14 cellular contexts compared by ENCODE assay signal in genomic region chr3:36408146-36408545, GRCh38. TPM values are rescaled to one million over a fixed set of nuclear protein-coding genes. Genes with fewer than 3 reads are reported as not detected.
DNase-seq lines count a peak whose midpoint lies in the region; ATAC-seq, FAIRE-seq and TF ChIP-seq lines count a peak whose summit lies in the region.
"Had no signal": no experiment of that assay in that cellular context is flagged by ENCODE, and none has a peak within 500 bp of the region (broad histone marks: within the 10 kb centered on the region; RNA-seq: fewer than 3 reads in every experiment).

No MANE protein-coding gene starts in this region.

- no peaks in the 10 kb centered on the region for H3K79me2 ChIP-seq in PC-3 (ENCODE audit: low read length)

- H3K4me3 ChIP-seq in AG04450 (ENCODE audit: low read depth, low read length), result no peak overlapping the region
- no peak overlapping the region for H3K4me3 ChIP-seq in PC-3 (ENCODE audit: low read length)
- H3K4me3 ChIP-seq in fibroblast of mammary gland (ENCODE audit: control insufficient read depth, low read depth, low read length), result no peak overlapping the region
- H3K4me3 ChIP-seq in pancreas, result no peak overlapping the region
- H3K4me3 ChIP-seq: BLaER1, gastroesophageal sphincter, stomach had no signal

- 0 out of 2 replicates have a peak, but pooled peaks cover 3% of the 10 kb centered on the region for H3K9me2 ChIP-seq in PC-3 (replicated peaks; ENCODE audit: low read length)

- H3K27me3 ChIP-seq in AG04450 (ENCODE audit: control insufficient read depth, insufficient read depth, low read length) (no peaks in the 10 kb centered on the region), PC-3 (ENCODE audit: low read length) (no peaks in the 10 kb centered on the region), pancreas (no peaks in the 10 kb centered on the region)
- H3K27me3 ChIP-seq: BLaER1, gastroesophageal sphincter, stomach had no signal

- H2AFZ ChIP-seq in PC-3 (ENCODE audit: low read length), result no peak overlapping the region

- H3K36me3 ChIP-seq in PC-3 (ENCODE audit: low read depth, low read length), result no peaks in the 10 kb centered on the region
- no peaks in the 10 kb centered on the region for H3K36me3 ChIP-seq in pancreas
- H3K36me3 ChIP-seq: BLaER1, gastroesophageal sphincter, stomach had no signal

- peak; percentile 33 for TF ChIP-seq CTCF in AG04450 (IDR thresholded peaks at IDR 0.05; ENCODE audit: low read depth, low read length)
- TF ChIP-seq CTCF in GM13977 (IDR thresholded peaks at IDR 0.05; ENCODE audit: extremely low read depth, insufficient read depth, missing control alignments), result no peak
- TF ChIP-seq CTCF in PC-3 (conservative IDR thresholded peaks at IDR 0.05; ENCODE audit: low read depth, low read length), result peak; percentile 54
- peak; percentile 26 for TF ChIP-seq CTCF in fibroblast of mammary gland (conservative IDR thresholded peaks at IDR 0.05; ENCODE audit: control insufficient read depth, insufficient read depth, low read depth, low read length)
- no peak for TF ChIP-seq CTCF in pancreas (IDR thresholded peaks at IDR 0.05)

- no peak for TF ChIP-seq POLR2A in GM18505 (IDR thresholded peaks at IDR 0.05; ENCODE audit: borderline replicate concordance, extremely low read depth, insufficient read depth, insufficient read length)

- no TSS peak for BruUV-seq in PC-3 (replicated peaks; lab: Mats Ljungman, UMichigan)

- intact Hi-C loops in PC-3 (cut with micrococcal nuclease) (no loop called here), pancreas (cut with DNase I) (no loop called here)

- H3K4me1 ChIP-seq in PC-3 (ENCODE audit: insufficient read depth, low read length), result no peaks in the 10 kb centered on the region
- no peaks in the 10 kb centered on the region for H3K4me1 ChIP-seq in pancreas
- H3K4me1 ChIP-seq: BLaER1, gastroesophageal sphincter, stomach had no signal

- in situ Hi-C loops in GM13977 (cut with MboI; ENCODE audit: low pct_unique_long_range_greater_than_20kb, low sequenced_read_pairs, unreplicated experiment), result no loop called here

- no peaks in the 10 kb centered on the region for H3F3A ChIP-seq in PC-3 (ENCODE audit: low read length, unreplicated experiment)

- CTCF ChIA-PET in AG04450 (lab: Charles Lee), result no interaction called here
- CTCF ChIA-PET in PC-3 (lab: Charles Lee), result no interaction called here

- H3K4me2 ChIP-seq in PC-3 (ENCODE audit: low read length), result no peak overlapping the region
- H3K4me2 ChIP-seq: BLaER1 had no signal

- DNase-seq in AG04450 (ENCODE audit: low read depth, low spot score) (no peak), GM13977 (ENCODE audit: low spot score) (peak; percentile 8), PC-3 (no peak), fibroblast of mammary gland (ENCODE audit: low read depth) (peak; percentile 8), DMS153 (lab: John Stamatoyannopoulos, UW) (no peak), pancreas (no peak)
- DNase-seq: activated CD8-positive, alpha-beta memory T cell treated with anti-CD3 and anti-CD28 coated beads, Interleukin-2, amount 10 ng/mL, durations not matched to agents 7 days and 5 days; naive B cell; NCI-H2171; stomach had no signal

- POLR2A ChIA-PET in AG04450 (lab: Yijun Ruan, JAX) (no interaction called here), PC-3 (lab: Charles Lee; ENCODE audit: unreplicated experiment) (no interaction called here)

- no peak for FAIRE-seq in pancreas (lab: Jason Lieb, UNC)

- H3K9me3 ChIP-seq in AG04450 (ENCODE audit: control insufficient read depth, insufficient read depth, low read length) (no peaks in the 10 kb centered on the region), PC-3 (ENCODE audit: low read length) (no peaks in the 10 kb centered on the region), pancreas (no peaks in the 10 kb centered on the region)
- H3K9me3 ChIP-seq: BLaER1, gastroesophageal sphincter, stomach had no signal

- H3K9ac ChIP-seq in PC-3 (ENCODE audit: low read length), result no peak overlapping the region
- H3K9ac ChIP-seq: BLaER1 had no signal

- H4K20me1 ChIP-seq in PC-3 (ENCODE audit: low read length), result no peaks in the 10 kb centered on the region
- H4K20me1 ChIP-seq: BLaER1 had no signal

- H3K27ac ChIP-seq in AG04450 (ENCODE audit: low read depth, low read length) (no peak overlapping the region), PC-3 (ENCODE audit: low read length) (no peak overlapping the region), pancreas (no peak overlapping the region)
- H3K27ac ChIP-seq: BLaER1, gastroesophageal sphincter, stomach had no signal

- ATAC-seq in PC-3 (no peak), GM21717 (IDR thresholded peaks at IDR 0.05; ENCODE audit: unreplicated experiment) (no peak), pancreas (no peak), GM18505 (IDR thresholded peaks at IDR 0.05; ENCODE audit: unreplicated experiment) (no peak)
- ATAC-seq: activated CD8-positive, alpha-beta memory T cell treated with anti-CD3 and anti-CD28 coated beads, Interleukin-2, amount 10 ng/mL, durations not matched to agents 7 days and 5 days; gastroesophageal sphincter had no signal

- WGBS in pancreas, 2 donors, result 48 to 53% methylated on average over 1 of the region's 1 CpG

RNA-seq across cellular contexts. Expression of gene STAC, which starts 27.8 kb away (rescaled TPM):
- polyA plus RNA-seq in AG04450 (2011; rRNA removed), result 1.5 TPM in 2 replicates
- 2.1 and 2.6 TPM in 2 replicates for polyA minus RNA-seq in AG04450 (2011; rRNA and poly(A)+ RNA removed)
- total RNA-seq in PC-3 (2014; rRNA removed), result 4.4 and 6.7 TPM in 2 replicates
- under 1 TPM in 3 of 6 donors, not detected in 3; 0.12 to 0.37 (median 0.16) TPM for total RNA-seq in pancreas
- under 1 TPM; 0.12 to 0.19 TPM for polyA plus RNA-seq in pancreas
- total RNA-seq: activated CD8-positive, alpha-beta memory T cell treated with anti-CD3 and anti-CD28 coated beads, Interleukin-2, amount 10 ng/mL, durations not matched to agents 7 days and 5 days had no signal

Comparison
In these comparisons a context has a peak if more than half of its experiments do, and no peak if none do; other contexts are left out.
1. DNase-seq: peak in GM13977 (single experiment) and fibroblast of mammary gland (single experiment); none in AG04450 (single experiment), PC-3 (single experiment), DMS153 (single experiment) and pancreas (0 of 6).
2. CTCF ChIP-seq: peak in AG04450 (single experiment), PC-3 (single experiment) and fibroblast of mammary gland (single experiment); none in GM13977 (single experiment) and pancreas (0 of 4).